In the genomic region with DNA sequence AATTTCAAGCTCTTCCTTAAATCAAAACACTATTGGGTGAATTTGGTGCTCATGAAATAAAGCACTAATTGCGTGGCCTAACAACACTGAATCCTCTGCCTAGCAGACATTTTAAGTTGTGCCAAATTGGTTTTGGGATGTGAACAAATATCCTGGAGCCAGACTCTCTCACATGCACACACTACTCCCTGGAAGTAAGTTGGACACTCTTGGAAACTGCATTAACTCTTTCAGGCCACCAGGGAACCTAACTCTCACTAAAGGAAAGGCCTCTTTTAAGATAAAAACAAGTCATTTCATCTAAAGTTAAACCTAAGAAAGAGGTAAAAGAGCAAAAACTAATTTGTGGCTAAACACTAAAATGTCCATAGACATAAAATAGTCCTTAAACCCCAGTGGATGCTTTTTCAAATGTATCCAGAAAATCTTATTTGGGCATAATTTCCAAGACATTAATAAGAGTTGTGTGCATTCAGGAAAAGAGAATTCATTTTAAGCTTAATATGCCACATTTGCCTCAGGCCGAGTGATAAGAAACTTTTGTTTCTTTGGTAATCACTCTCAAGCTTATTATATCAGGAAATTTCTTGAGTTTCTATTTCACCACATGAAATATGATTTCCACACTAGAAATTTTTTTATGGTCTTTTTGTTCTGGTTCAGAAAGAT, we compare ENCODE assay signal across 9 cellular contexts.
DNase-seq lines count a peak whose midpoint lies in the region; ATAC-seq and TF ChIP-seq lines count a peak whose summit lies in the region.
"Had no signal": no experiment of that assay in that cellular context is flagged by ENCODE, and none has a peak within 500 bp of the region (broad histone marks: within the 10 kb centered on the region; RNA-seq: fewer than 3 reads in every experiment).

No MANE protein-coding gene starts in this region.

- CTCF ChIA-PET in BJ (lab: Yijun Ruan, JAX) = interaction anchor here (0.7 to 1.8 kb wide), 5 partner anchors 8 to 54 kb away, joined by 3 to 12 read pairs (median 3); no protein-coding TSS in a partner anchor

- no peaks in the 10 kb centered on the region for H3F3A ChIP-seq in Loucy (ENCODE audit: low read depth)

- no peak overlapping the region for H3K4me2 ChIP-seq in Loucy (ENCODE audit: low read depth, low read length, poor library complexity, severe bottlenecking)

- no peak overlapping the region for H3K27ac ChIP-seq in coronary artery

- H3K27me3 Mint-ChIP-seq in mesothelial cell of epicardium (ENCODE audit: low read depth) = no peaks in the 10 kb centered on the region

- H3K9ac ChIP-seq in Loucy (ENCODE audit: low read depth, low read length, poor library complexity, severe bottlenecking) = no peak overlapping the region

- H3K36me3 Mint-ChIP-seq in mesothelial cell of epicardium = no peaks in the 10 kb centered on the region

- TF ChIP-seq CTCF in BJ (IDR thresholded peaks at IDR 0.05; ENCODE audit: insufficient read depth, low read depth, low read length) (peak; percentile 26), Loucy (conservative IDR thresholded peaks at IDR 0.05; ENCODE audit: low read length) (peak; percentile 39; the same call in 1 of the 2 replicates), coronary artery (IDR thresholded peaks at IDR 0.05) (no peak), mesothelial cell of epicardium (IDR thresholded peaks at IDR 0.05; ENCODE audit: unreplicated experiment) (peak; percentile 37), GM10266 (IDR thresholded peaks at IDR 0.05; ENCODE audit: control insufficient read depth, insufficient read depth, low read depth, missing control alignments) (no peak)

- no peak overlapping the region for H3K4me3 ChIP-seq in BJ (ENCODE audit: low read depth, low read length)
- no peak overlapping the region for H3K4me3 ChIP-seq in Loucy (ENCODE audit: low read length, poor library complexity, severe bottlenecking)
- H3K4me3 ChIP-seq in coronary artery = peak overlapping the region; percentile 5

- H3K9me3 Mint-ChIP-seq in mesothelial cell of epicardium = no peaks in the 10 kb centered on the region

- no peak overlapping the region for H2AFZ ChIP-seq in Loucy (ENCODE audit: low read length)

- H3K9me2 ChIP-seq in Loucy (replicated peaks; ENCODE audit: low read depth, low read length) = no peaks in the 10 kb centered on the region

- peaks cover 19% of the 10 kb centered on the region; the same call in 1 of the 2 replicates for H3K79me2 ChIP-seq in Loucy (ENCODE audit: insufficient read depth, low read length)

- H3K4me3 Mint-ChIP-seq in mesothelial cell of epicardium = no peak overlapping the region

- POLR2A ChIA-PET in BJ (lab: Charles Lee) = no interaction called here

- H3K27ac Mint-ChIP-seq in mesothelial cell of epicardium = no peak overlapping the region

- DNase-seq in BJ (ENCODE audit: low read depth) (no peak), coronary artery (ENCODE audit: low spot score) (no peak), mesothelial cell of epicardium (ENCODE audit: low spot score in 2 of 2, unreplicated experiment in 2 of 2) (no peak), NCI-H774 (lab: John Stamatoyannopoulos, UW) (no peak), A172 (ENCODE audit: low spot score) (no peak), GM10266 (ENCODE audit: extremely low spot score) (no peak)
- DNase-seq: effector memory CD4-positive, alpha-beta T cell had no signal

- no peak for ATAC-seq in GM18517 (IDR thresholded peaks at IDR 0.05; ENCODE audit: unreplicated experiment)

- peaks cover 9% of the 10 kb centered on the region for H3K4me1 Mint-ChIP-seq in mesothelial cell of epicardium

- H4K20me1 ChIP-seq in Loucy (ENCODE audit: insufficient read depth, low read length, poor library complexity, severe bottlenecking) = no peaks in the 10 kb centered on the region

- peaks cover 44% of the 10 kb centered on the region for H3K4me1 ChIP-seq in Loucy (ENCODE audit: insufficient read depth, low read length, poor library complexity, severe bottlenecking)

- H3K27me3 ChIP-seq in BJ (ENCODE audit: control insufficient read depth, insufficient read depth, low read length) (no peaks in the 10 kb centered on the region), Loucy (ENCODE audit: insufficient read depth, low read length, poor library complexity, severe bottlenecking) (no peaks in the 10 kb centered on the region)

- no peaks in the 10 kb centered on the region for H3K36me3 ChIP-seq in BJ (ENCODE audit: control insufficient read depth, insufficient read depth, low read length)
- no peaks in the 10 kb centered on the region for H3K36me3 ChIP-seq in Loucy (ENCODE audit: insufficient read depth, low read length)

- no peaks in the 10 kb centered on the region for H3K9me3 ChIP-seq in Loucy (ENCODE audit: insufficient read depth, low read depth, low read length)

Comparison
In these comparisons a context has a peak if more than half of its experiments do, and no peak if none do; other contexts are left out.
1. CTCF ChIP-seq: peak in BJ (single experiment), Loucy (single experiment) and mesothelial cell of epicardium (single experiment); none in coronary artery (single experiment) and GM10266 (single experiment).